Comparison of ENCODE assay signal across 24 cellular contexts in the genomic region with DNA sequence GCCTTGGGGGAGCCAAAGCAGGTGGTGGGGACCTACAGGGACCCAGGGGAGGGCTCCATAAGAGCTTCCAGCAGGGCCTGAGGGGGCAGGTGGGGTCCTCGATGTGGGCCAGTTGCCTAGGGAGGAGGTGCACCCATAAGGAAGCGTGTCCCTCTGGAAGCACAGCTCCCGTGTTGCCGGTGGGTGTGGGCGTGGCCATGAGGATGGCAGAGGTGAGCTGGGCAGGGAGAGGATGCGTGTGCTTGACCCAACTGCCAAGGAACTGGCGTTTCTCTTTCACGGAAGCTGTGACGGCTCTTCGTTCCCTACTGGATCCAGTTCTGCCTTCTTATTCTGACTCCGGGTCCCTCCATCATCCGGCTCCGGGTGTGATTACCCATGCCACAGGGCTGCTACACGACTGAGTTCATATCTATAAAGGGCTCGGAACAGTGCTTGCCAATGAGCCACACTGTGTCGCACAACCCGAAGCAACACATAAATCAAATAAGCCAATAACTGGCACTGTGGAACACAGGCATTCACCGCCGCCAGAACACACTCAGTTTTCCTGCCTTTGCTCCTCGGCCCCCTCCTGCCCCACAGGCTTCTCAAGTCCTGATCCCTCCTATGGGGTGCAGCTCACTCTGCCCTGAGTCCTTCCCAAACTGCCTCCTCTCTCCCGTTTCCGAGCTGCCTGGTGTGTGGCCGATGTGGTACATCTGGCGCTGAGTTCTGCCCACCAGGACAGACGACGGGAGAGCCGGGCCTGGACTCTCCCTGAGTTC. TPM values are rescaled to one million over a fixed set of nuclear protein-coding genes. Genes with fewer than 3 reads are reported as not detected.
"Had no signal": no experiment of that assay in that cellular context is flagged by ENCODE, and none has a peak within 500 bp of the region (broad histone marks: within the 10 kb centered on the region; RNA-seq: fewer than 3 reads in every experiment).

No MANE protein-coding gene starts in this region.

- H3K4me3 ChIP-seq: esophagus muscularis mucosa, left lung, prostate gland, right atrium auricular region, smooth muscle cell, stomach, thyroid gland, vagina had no signal

- H3K9ac ChIP-seq: parathyroid adenoma had no signal

- H3K4me2 ChIP-seq: smooth muscle cell had no signal

- H3K27ac ChIP-seq: esophagus muscularis mucosa, foreskin keratinocyte, left lung, parathyroid adenoma, prostate gland, right atrium auricular region, stomach, thyroid gland, vagina had no signal

- H2AFZ ChIP-seq: parathyroid adenoma had no signal

- H3K9me3 ChIP-seq: esophagus muscularis mucosa, left lung, prostate gland, right atrium auricular region, stomach, thyroid gland, vagina had no signal

- H3K27me3 ChIP-seq: right atrium auricular region, thyroid gland, vagina had no signal

- DNase-seq: effector memory CD4-positive, alpha-beta T cell; foreskin keratinocyte; left cardiac atrium; left lung; mammary epithelial cell; mesendoderm; naive thymus-derived CD8-positive, alpha-beta T cell; nephron progenitor cell; stimulated activated CD4-positive, alpha-beta T cell treated with anti-CD3 and anti-CD28 coated beads, Interleukin-12 subunit alpha, Interleukin-12 subunit beta, amount 100 ng/mL, for 4 hours; stimulated activated CD4-positive, alpha-beta T cell treated with anti-CD3 and anti-CD28 coated beads, Interleukin-2, amount 100 ng/mL, for 24 hours; stimulated activated CD4-positive, alpha-beta T cell treated with anti-CD3 and anti-CD28 coated beads, Interleukin-4, amount 100 ng/mL, for 24 hours; stimulated activated naive CD4-positive, alpha-beta T cell treated with Interleukin-2 at 50 U/mL for 16 hours; stomach; thyroid gland; trophoblast cell had no signal

- H3K4me1 ChIP-seq: esophagus muscularis mucosa, foreskin keratinocyte, prostate gland, right atrium auricular region had no signal

- H3K36me3 ChIP-seq: esophagus muscularis mucosa, left lung, prostate gland, right atrium auricular region, stomach, thyroid gland, vagina had no signal

- ATAC-seq: foreskin keratinocyte; left cardiac atrium; left lung; naive thymus-derived CD8-positive, alpha-beta T cell; sciatic nerve; stimulated activated effector memory CD8-positive, alpha-beta T cell treated with anti-CD3 and anti-CD28 coated beads, Interleukin-12 subunit alpha, Interleukin-12 subunit beta, amount 100 ng/mL, for 72 hours had no signal

RNA-seq across cellular contexts. Expression of gene RNF212, which starts 35.5 kb away (rescaled TPM):
- total RNA-seq: myocyte had no signal
